ENCODE assay signal across 1 cellular context in the genomic region with DNA sequence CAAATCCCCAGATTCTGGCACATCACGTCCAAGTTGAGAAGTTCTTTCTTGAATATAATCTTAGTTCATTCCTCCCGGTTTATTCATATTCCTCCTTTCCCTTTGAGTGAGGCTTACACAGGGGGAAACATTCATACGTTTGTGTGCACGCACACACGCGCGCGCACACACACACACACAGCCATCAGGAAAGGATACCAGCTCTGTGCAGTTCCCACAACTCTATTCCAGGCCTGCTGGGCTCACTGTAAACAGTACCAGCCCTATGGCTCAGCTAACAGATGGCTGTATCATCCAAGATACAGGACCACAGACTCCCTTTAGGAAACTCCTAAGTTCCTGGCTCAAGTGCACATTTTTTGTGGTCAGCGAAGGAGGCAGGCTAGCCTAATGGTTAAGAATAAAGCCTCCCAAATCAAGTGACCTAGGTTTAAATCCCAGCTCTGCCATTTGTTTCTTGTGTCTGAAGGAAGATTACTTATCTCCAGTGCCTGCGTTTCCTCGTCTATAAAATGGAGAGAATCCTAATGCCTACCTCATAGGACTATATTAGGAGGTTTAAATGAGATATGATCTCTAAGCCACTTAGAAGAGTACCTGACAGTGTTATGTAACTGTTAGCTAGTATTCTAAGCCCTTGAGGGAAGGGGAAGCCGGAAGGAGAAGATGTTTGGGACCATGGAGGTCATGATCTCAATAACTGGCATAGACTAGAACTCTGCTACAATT.
TF ChIP-seq lines count a peak whose summit lies in the region.

No MANE protein-coding gene starts in this region.

TF ChIP-seq in GM12878, 131 proteins besides CTCF, POLR2A, EP300 and RAD21 (continued from another document):
- no peak for TF ChIP-seq ZBTB11 (CRISPR knock-in tag; IDR thresholded peaks at IDR 0.05)
- no peak for TF ChIP-seq PAX5 (IDR thresholded peaks at IDR 0.05; ENCODE audit: borderline replicate concordance, low read depth, low read length)
- no peak for TF ChIP-seq HSF1 (IDR thresholded peaks at IDR 0.05; ENCODE audit: low read depth, low read length)
- no peak for TF ChIP-seq CHD4 (IDR thresholded peaks at IDR 0.05)
- no peak for TF ChIP-seq TAF1 (IDR thresholded peaks at IDR 0.05; ENCODE audit: borderline replicate concordance, low read depth, low read length)
- TF ChIP-seq HDGF (IDR thresholded peaks at IDR 0.05) = no peak
- no peak for TF ChIP-seq ZZZ3 (IDR thresholded peaks at IDR 0.05; ENCODE audit: control insufficient read depth, insufficient read length, low read depth)
